22 cellular contexts compared by ENCODE assay signal in the genomic region with DNA sequence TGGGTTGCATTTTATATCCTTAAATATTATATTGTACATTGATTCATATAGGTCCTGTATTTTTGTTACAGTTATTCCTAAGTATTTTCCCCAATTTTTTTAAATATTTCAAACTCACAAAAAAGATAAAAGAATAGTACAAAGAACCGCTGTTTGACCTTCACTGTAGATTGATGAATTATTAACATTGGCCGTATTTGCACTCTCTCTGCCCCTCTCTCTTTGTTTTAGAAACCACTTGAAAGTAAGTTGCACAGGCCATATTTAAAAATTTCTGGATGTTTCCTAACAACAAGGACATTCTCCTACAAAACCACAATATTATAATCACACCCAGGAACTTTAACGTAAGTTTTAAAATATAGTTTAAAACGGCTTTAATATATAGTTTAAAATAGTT.
A peak's percentile ranks its signal among the peaks of the same experiment; 100 is the strongest.
DNase-seq lines count a peak whose midpoint lies in the region; ATAC-seq, FAIRE-seq and TF ChIP-seq lines count a peak whose summit lies in the region.
"Had no signal": no experiment of that assay in that cellular context is flagged by ENCODE, and none has a peak within 500 bp of the region (broad histone marks: within the 10 kb centered on the region; RNA-seq: fewer than 3 reads in every experiment).

No MANE protein-coding gene starts in this region.

- SMC1A ChIA-PET in GM12878 (lab: Charles Lee; ENCODE audit: uncharacterized antibody, unreplicated experiment) = interaction anchor here (0.7 to 24.5 kb wide), 22 partner anchors 6 to 184 kb away, joined by 3 to 748 read pairs (median 7); a partner anchor contains a TSS

- H3K4me2 ChIP-seq in GM12878 (ENCODE audit: control insufficient read depth, insufficient read depth) (peak overlapping the region; percentile 77), skeletal muscle satellite cell (ENCODE audit: low read length) (peak overlapping the region; percentile 63)

- H3K4me1 ChIP-seq in GM12878 (ENCODE audit: control insufficient read depth, insufficient read depth, low read length) = peaks cover 96% of the 10 kb centered on the region
- H3K4me1 ChIP-seq in skeletal muscle satellite cell (ENCODE audit: control insufficient read depth, insufficient read depth, low read length) = peaks cover 38% of the 10 kb centered on the region
- no peaks in the 10 kb centered on the region for H3K4me1 ChIP-seq in transverse colon

- H3K79me2 ChIP-seq in GM12878 (ENCODE audit: control insufficient read depth, insufficient read depth, low read length) = peaks cover 28% of the 10 kb centered on the region

- TF ChIP-seq EP300 in GM12878 (IDR thresholded peaks at IDR 0.05; ENCODE audit: borderline replicate concordance in 1 of 2, control insufficient read depth in 1 of 2, low read depth in 2 of 2, low read length in 2 of 2) (no peak), transverse colon (IDR thresholded peaks at IDR 0.05; ENCODE audit: low read depth) (no peak)

- H3K4me3 Mint-ChIP-seq in activated CD4-positive, alpha-beta memory T cell treated with anti-CD3 and anti-CD28 coated beads, Interleukin-2, amount 10 ng/mL, durations not matched to agents 7 days and 5 days = no peak overlapping the region
- no peak overlapping the region for H3K4me3 Mint-ChIP-seq in activated CD4-positive, alpha-beta memory T cell treated with anti-CD3 and anti-CD28 coated beads for 36 hours
- H3K4me3 Mint-ChIP-seq in activated naive CD4-positive, alpha-beta T cell treated with anti-CD3 and anti-CD28 coated beads, Interleukin-2, amount 10 ng/mL, durations not matched to agents 7 days and 5 days = no peak overlapping the region
- H3K4me3 Mint-ChIP-seq: CD4-positive, CD25-positive, alpha-beta regulatory T cell had no signal

- peak overlapping the region; percentile 66 for H3K27ac Mint-ChIP-seq in activated CD4-positive, alpha-beta memory T cell treated with anti-CD3 and anti-CD28 coated beads, Interleukin-2, amount 10 ng/mL, durations not matched to agents 7 days and 5 days
- H3K27ac Mint-ChIP-seq in activated CD4-positive, alpha-beta memory T cell treated with anti-CD3 and anti-CD28 coated beads for 36 hours = no peak overlapping the region
- no peak overlapping the region for H3K27ac Mint-ChIP-seq in activated naive CD4-positive, alpha-beta T cell treated with anti-CD3 and anti-CD28 coated beads, Interleukin-2, amount 10 ng/mL, durations not matched to agents 7 days and 5 days

- peaks cover 9% of the 10 kb centered on the region for H3K27me3 Mint-ChIP-seq in activated CD4-positive, alpha-beta memory T cell treated with anti-CD3 and anti-CD28 coated beads, Interleukin-2, amount 10 ng/mL, durations not matched to agents 7 days and 5 days
- peaks cover 15% of the 10 kb centered on the region for H3K27me3 Mint-ChIP-seq in activated CD4-positive, alpha-beta memory T cell treated with anti-CD3 and anti-CD28 coated beads for 36 hours
- peaks cover 6% of the 10 kb centered on the region for H3K27me3 Mint-ChIP-seq in activated naive CD4-positive, alpha-beta T cell treated with anti-CD3 and anti-CD28 coated beads, Interleukin-2, amount 10 ng/mL, durations not matched to agents 7 days and 5 days
- H3K27me3 Mint-ChIP-seq: B cell; CD4-positive, CD25-positive, alpha-beta regulatory T cell had no signal

- no peak for FAIRE-seq in GM12878 (lab: Jason Lieb, UNC)
- FAIRE-seq: A204.1, H54 had no signal

- peaks cover 84% of the 10 kb centered on the region for H3K4me1 Mint-ChIP-seq in activated CD4-positive, alpha-beta memory T cell treated with anti-CD3 and anti-CD28 coated beads, Interleukin-2, amount 10 ng/mL, durations not matched to agents 7 days and 5 days
- H3K4me1 Mint-ChIP-seq in activated CD4-positive, alpha-beta memory T cell treated with anti-CD3 and anti-CD28 coated beads for 36 hours (ENCODE audit: low read depth) = peaks cover 65% of the 10 kb centered on the region
- H3K4me1 Mint-ChIP-seq in activated naive CD4-positive, alpha-beta T cell treated with anti-CD3 and anti-CD28 coated beads, Interleukin-2, amount 10 ng/mL, durations not matched to agents 7 days and 5 days = peaks cover 75% of the 10 kb centered on the region

- TF ChIP-seq POLR2A in GM12878 (IDR thresholded peaks at IDR 0.05; ENCODE audit: low read depth, low read length) = no peak
- no peak for TF ChIP-seq POLR2A in transverse colon (IDR thresholded peaks at IDR 0.05)

- H3K36me3 ChIP-seq in GM12878 (ENCODE audit: control insufficient read depth in 2 of 2, insufficient read depth in 2 of 2, low read length in 1 of 2) = no peaks in the 10 kb centered on the region
- H3K36me3 ChIP-seq in skeletal muscle satellite cell (ENCODE audit: insufficient read depth, low read length) = no peaks in the 10 kb centered on the region
- no peaks in the 10 kb centered on the region for H3K36me3 ChIP-seq in transverse colon

- H3K27me3 ChIP-seq in GM12878 (replicated peaks in 1 of 2; ENCODE audit: control insufficient read depth in 2 of 2, insufficient read depth in 2 of 2, low read length in 1 of 2) (no peaks in the 10 kb centered on the region), skeletal muscle satellite cell (ENCODE audit: control insufficient read depth, insufficient read depth, low read length) (no peaks in the 10 kb centered on the region), transverse colon (peaks cover 6% of the 10 kb centered on the region)

- H3K9me3 ChIP-seq in GM12878 (replicated peaks; ENCODE audit: control insufficient read depth, insufficient read depth, low read length) (no peaks in the 10 kb centered on the region), skeletal muscle satellite cell (replicated peaks; ENCODE audit: low read length) (no peaks in the 10 kb centered on the region), transverse colon (no peaks in the 10 kb centered on the region)

- H4K20me1 ChIP-seq in GM12878 (ENCODE audit: control insufficient read depth, insufficient read depth) = no peaks in the 10 kb centered on the region

- H3K9ac ChIP-seq in GM12878 (ENCODE audit: control insufficient read depth, insufficient read depth, low read length) (peak overlapping the region; percentile 72), skeletal muscle satellite cell (ENCODE audit: low read depth, low read length) (no peak overlapping the region)

- peaks cover 11% of the 10 kb centered on the region for H3K36me3 Mint-ChIP-seq in activated CD4-positive, alpha-beta memory T cell treated with anti-CD3 and anti-CD28 coated beads, Interleukin-2, amount 10 ng/mL, durations not matched to agents 7 days and 5 days (ENCODE audit: low read depth)
- no peaks in the 10 kb centered on the region for H3K36me3 Mint-ChIP-seq in activated CD4-positive, alpha-beta memory T cell treated with anti-CD3 and anti-CD28 coated beads for 36 hours
- no peaks in the 10 kb centered on the region for H3K36me3 Mint-ChIP-seq in activated naive CD4-positive, alpha-beta T cell treated with anti-CD3 and anti-CD28 coated beads, Interleukin-2, amount 10 ng/mL, durations not matched to agents 7 days and 5 days
- H3K36me3 Mint-ChIP-seq: CD4-positive, CD25-positive, alpha-beta regulatory T cell had no signal

- H3K9me3 Mint-ChIP-seq in activated CD4-positive, alpha-beta memory T cell treated with anti-CD3 and anti-CD28 coated beads, Interleukin-2, amount 10 ng/mL, durations not matched to agents 7 days and 5 days = peaks cover 3% of the 10 kb centered on the region
- no peaks in the 10 kb centered on the region for H3K9me3 Mint-ChIP-seq in activated CD4-positive, alpha-beta memory T cell treated with anti-CD3 and anti-CD28 coated beads for 36 hours
- H3K9me3 Mint-ChIP-seq in activated naive CD4-positive, alpha-beta T cell treated with anti-CD3 and anti-CD28 coated beads, Interleukin-2, amount 10 ng/mL, durations not matched to agents 7 days and 5 days = no peaks in the 10 kb centered on the region
- H3K9me3 Mint-ChIP-seq: CD4-positive, CD25-positive, alpha-beta regulatory T cell had no signal

- RAD21 ChIA-PET in GM12878 (lab: Charles Lee; ENCODE audit: unreplicated experiment) = interaction anchor here (0.6 to 15.0 kb wide), 22 partner anchors 7 to 370 kb away, joined by 3 to 519 read pairs (median 4); no protein-coding TSS in a partner anchor

- H3K4me3 ChIP-seq in GM12878 = no peak overlapping the region; the same call in 1 of the 2 replicates
- H3K4me3 ChIP-seq in skeletal muscle satellite cell (ENCODE audit: low read length) = no peak overlapping the region
- no peak overlapping the region for H3K4me3 ChIP-seq in transverse colon
- H3K4me3 ChIP-seq: SK-N-MC had no signal

- no TSS peak for BruUV-seq in GM12878 (replicated peaks; lab: Mats Ljungman, UMichigan)

- WGBS in GM12878 (ENCODE audit: insufficient coverage, insufficient replicate concordance, low lambda C conversion rate, missing lambda C conversion rate) = 25% methylated on average over 4 of the region's 4 CpGs
- WGBS in transverse colon (ENCODE audit: low coverage in 1 of 2), 2 donors = 75 to 86% methylated on average over 4 of the region's 4 CpGs

- TF ChIP-seq CTCF in GM12878 (IDR thresholded peaks at IDR 0.05 in 2 of 3, conservative IDR thresholded peaks at IDR 0.05 in 1 of 3; ENCODE audit: control insufficient read depth in 2 of 3, extremely low read depth in 1 of 3, insufficient read depth in 1 of 3, low read depth in 3 of 3, low read length in 3 of 3) (no peak), transverse colon (IDR thresholded peaks at IDR 0.05) (no peak)

- intact Hi-C loops in activated CD4-positive, alpha-beta memory T cell treated with anti-CD3 and anti-CD28 coated beads for 36 hours (cut with micrococcal nuclease) = no loop called here
- intact Hi-C loops in GM12878 (cut with micrococcal nuclease; ENCODE audit: unreplicated experiment) (loop anchor here (10.0 kb wide), 1 partner anchor 274 kb away; no protein-coding TSS in a partner anchor), transverse colon (cut with DNase I; ENCODE audit: low total_unique reads) (no loop called here)

- CTCF ChIA-PET in activated CD4-positive, alpha-beta memory T cell treated with anti-CD3 and anti-CD28 coated beads, Interleukin-2, amount 10 ng/mL, durations not matched to agents 7 days and 5 days (lab: Charles Lee) = interaction anchor here (1.0 to 5.4 kb wide), 4 partner anchors 29 to 282 kb away, joined by 4 to 33 read pairs (median 8); a partner anchor contains a TSS
- CTCF ChIA-PET in activated CD4-positive, alpha-beta memory T cell treated with anti-CD3 and anti-CD28 coated beads for 36 hours (lab: Charles Lee) = no interaction called here
- CTCF ChIA-PET in GM12878 (lab: Yijun Ruan, JAX) = interaction anchor here (1.5 to 13.3 kb wide), 2 partner anchors 29 to 73 kb away, joined by 3 to 460 read pairs; no protein-coding TSS in a partner anchor
- CTCF ChIA-PET in activated naive CD4-positive, alpha-beta T cell treated with anti-CD3 and anti-CD28 coated beads, Interleukin-2, amount 10 ng/mL, durations not matched to agents 7 days and 5 days (lab: Charles Lee) = interaction anchor here (1.4 to 8.5 kb wide), 2 partner anchors 10 to 30 kb away, joined by 3 to 77 read pairs; no protein-coding TSS in a partner anchor

- ATAC-seq in GM12878 (no peak), GM18858 (IDR thresholded peaks at IDR 0.05; ENCODE audit: unreplicated experiment) (no peak)

- POLR2A ChIA-PET in activated CD4-positive, alpha-beta memory T cell treated with anti-CD3 and anti-CD28 coated beads, Interleukin-2, amount 10 ng/mL, durations not matched to agents 7 days and 5 days (lab: Charles Lee) = interaction anchor here (1.3 to 7.0 kb wide), 11 partner anchors 10 to 183 kb away, joined by 6 to 137 read pairs (median 9); a partner anchor contains a TSS
- POLR2A ChIA-PET in activated CD4-positive, alpha-beta memory T cell treated with anti-CD3 and anti-CD28 coated beads for 36 hours (lab: Charles Lee) = interaction anchor here (1.0 to 1.2 kb wide), 2 partner anchors 171 to 248 kb away, joined by 3 read pairs; a partner anchor contains a TSS
- POLR2A ChIA-PET in GM12878 (lab: Charles Lee) = interaction anchor here (0.6 to 10.4 kb wide), 10 partner anchors 7 to 102 kb away, joined by 3 to 139 read pairs (median 4); no protein-coding TSS in a partner anchor

- H3K27ac ChIP-seq in GM12878 (ENCODE audit: control insufficient read depth, insufficient read depth) (peak overlapping the region; percentile 94), transverse colon (no peak overlapping the region)
- H3K27ac ChIP-seq: RWPE1, SK-N-MC had no signal

- in situ Hi-C loops in GM12878 (cut with MboI) (no loop called here), transverse colon (cut with MboI; ENCODE audit: low pct_ligation_motif_present in 1 of 4, low pct_unique_long_range_greater_than_20kb in 1 of 4, low sequenced_read_pairs in 3 of 4) (no loop called here)

- H2AFZ ChIP-seq in GM12878 (ENCODE audit: control insufficient read depth, low read depth, low read length) = no peak overlapping the region

- no peak for TF ChIP-seq RAD21 in GM12878 (IDR thresholded peaks at IDR 0.05; ENCODE audit: insufficient read depth, low read depth, low read length)

- DNase-seq in activated CD4-positive, alpha-beta memory T cell treated with anti-CD3 and anti-CD28 coated beads, Interleukin-2, amount 10 ng/mL, durations not matched to agents 7 days and 5 days = no peak
- DNase-seq in activated CD4-positive, alpha-beta memory T cell treated with anti-CD3 and anti-CD28 coated beads for 36 hours = no peak
- DNase-seq in HuH-7 (ENCODE audit: low spot score) (peak; percentile 29), GM12878 (ENCODE audit: low read depth, low spot score) (no peak), transverse colon (no peak)
- no peak for DNase-seq in activated naive CD4-positive, alpha-beta T cell treated with anti-CD3 and anti-CD28 coated beads, Interleukin-2, amount 10 ng/mL, durations not matched to agents 7 days and 5 days
- DNase-seq: CD4-positive, CD25-positive, alpha-beta regulatory T cell; GF-D8; NCI-H1105 treated with DMSO at 0.1 percent for 48 hours; NCI-H2081; NCI-H2171; NCI-H345; NCI-H524 treated with DMSO at 0.1 percent for 48 hours; NCI-H82; SHP77 treated with DMSO at 0.1 percent for 48 hours had no signal
